Comparison of ENCODE assay signal across 14 cellular contexts in genomic region chr3:42127226-42127625, GRCh38.
"Had no signal": no experiment of that assay in that cellular context is flagged by ENCODE, and none has a peak within 500 bp of the region (broad histone marks: within the 10 kb centered on the region; RNA-seq: fewer than 3 reads in every experiment).

No MANE protein-coding gene starts in this region.

- H3K4me3 Mint-ChIP-seq: activated CD4-positive, alpha-beta T cell treated with anti-CD3 and anti-CD28 coated beads for 36 hours; activated naive CD4-positive, alpha-beta T cell treated with anti-CD3 and anti-CD28 coated beads for 36 hours; effector memory CD8-positive, alpha-beta T cell; naive thymus-derived CD8-positive, alpha-beta T cell had no signal

- H3K27ac Mint-ChIP-seq: activated CD4-positive, alpha-beta T cell treated with anti-CD3 and anti-CD28 coated beads for 36 hours; activated naive CD4-positive, alpha-beta T cell treated with anti-CD3 and anti-CD28 coated beads for 36 hours; effector memory CD8-positive, alpha-beta T cell had no signal

- H3K9me3 Mint-ChIP-seq: activated naive CD4-positive, alpha-beta T cell treated with anti-CD3 and anti-CD28 coated beads for 36 hours; effector memory CD8-positive, alpha-beta T cell; naive thymus-derived CD8-positive, alpha-beta T cell had no signal

- H3K9me3 ChIP-seq: body of pancreas, ovary, right lobe of liver, thyroid gland had no signal

- DNase-seq: activated CD4-positive, alpha-beta T cell treated with anti-CD3 and anti-CD28 coated beads for 36 hours; activated CD4-positive, alpha-beta T cell treated with anti-CD3 and anti-CD28 coated beads, Interleukin-2, amount 50 U/mL, for 48 hours; activated naive CD4-positive, alpha-beta T cell treated with anti-CD3 and anti-CD28 coated beads for 36 hours; body of pancreas; effector memory CD8-positive, alpha-beta T cell; mesendoderm; naive thymus-derived CD8-positive, alpha-beta T cell; ovary; right lobe of liver; stimulated activated CD4-positive, alpha-beta T cell treated with anti-CD3 and anti-CD28 coated beads, Interleukin-4, amount 100 ng/mL, for 1 hour; thyroid gland; WERI-Rb-1 had no signal

- H3K27me3 Mint-ChIP-seq: activated CD4-positive, alpha-beta T cell treated with anti-CD3 and anti-CD28 coated beads for 36 hours; effector memory CD8-positive, alpha-beta T cell; naive thymus-derived CD8-positive, alpha-beta T cell had no signal

- H3K4me3 ChIP-seq: body of pancreas, hepatocyte, ovary, right lobe of liver, smooth muscle cell, thyroid gland had no signal

- H3K27ac ChIP-seq: body of pancreas, ovary, right lobe of liver, thyroid gland, WERI-Rb-1 had no signal

- H3K27me3 ChIP-seq: body of pancreas, hepatocyte, ovary, right lobe of liver, thyroid gland had no signal

- H3K36me3 ChIP-seq: ovary had no signal

- ATAC-seq: activated CD4-positive, alpha-beta T cell treated with anti-CD3 and anti-CD28 coated beads for 36 hours; body of pancreas; effector memory CD8-positive, alpha-beta T cell; naive thymus-derived CD8-positive, alpha-beta T cell; right lobe of liver had no signal

- H2AFZ ChIP-seq: hepatocyte had no signal

- H3K4me2 ChIP-seq: hepatocyte, smooth muscle cell had no signal
